12 cellular contexts compared by ENCODE assay signal in genomic region chr10:93152136-93152535, GRCh38.
DNase-seq lines count a peak whose midpoint lies in the region; ATAC-seq and TF ChIP-seq lines count a peak whose summit lies in the region.
"Had no signal": no experiment of that assay in that cellular context is flagged by ENCODE, and none has a peak within 500 bp of the region (broad histone marks: within the 10 kb centered on the region; RNA-seq: fewer than 3 reads in every experiment).

No MANE protein-coding gene starts in this region.

- H3K9me3 ChIP-seq in SJSA1 (replicated peaks) (0 out of 2 replicates have a peak, but pooled peaks cover 8% of the 10 kb centered on the region), right cardiac atrium (ENCODE audit: control insufficient read depth, low read length) (no peaks in the 10 kb centered on the region), upper lobe of right lung (no peaks in the 10 kb centered on the region)

- no peak for ATAC-seq in right cardiac atrium
- ATAC-seq in upper lobe of right lung, result no peak
- ATAC-seq: effector memory CD8-positive, alpha-beta T cell had no signal

- no peaks in the 10 kb centered on the region for H3K27me3 ChIP-seq in SJSA1 (replicated peaks)
- no peaks in the 10 kb centered on the region for H3K27me3 ChIP-seq in right cardiac atrium (ENCODE audit: control insufficient read depth, insufficient read depth)
- H3K27me3 ChIP-seq in upper lobe of right lung, result peaks cover 9% of the 10 kb centered on the region

- peak overlapping the region; percentile 65 for H3K27ac ChIP-seq in SJSA1
- H3K27ac ChIP-seq in right cardiac atrium (ENCODE audit: low read length), result no peak overlapping the region
- H3K27ac ChIP-seq in upper lobe of right lung, result no peak overlapping the region

- DNase-seq in GM04504 (ENCODE audit: low read depth) (peak; percentile 70), SJSA1 (ENCODE audit: low read depth in 1 of 2, low spot score in 2 of 2) (peak; percentile 70 to 85), fibroblast of mammary gland (ENCODE audit: low read depth) (peak; percentile 73), retinal pigment epithelial cell (ENCODE audit: low read depth) (peak; percentile 77), DMS 273 (lab: John Stamatoyannopoulos, UW; ENCODE audit: unreplicated experiment) (no peak), DMS114 treated with DMSO at 0.1 percent for 48 hours (lab: John Stamatoyannopoulos, UW; ENCODE audit: unreplicated experiment) (no peak), right cardiac atrium (no peak), upper lobe of right lung (no peak)
- DNase-seq: activated CD8-positive, alpha-beta memory T cell treated with anti-CD3 and anti-CD28 coated beads, Interleukin-2, amount 50 U/mL, for 4 hours; Caco-2; effector memory CD8-positive, alpha-beta T cell; substantia nigra had no signal

- intact Hi-C loops in right cardiac atrium (cut with DNase I) (no loop called here), upper lobe of right lung (cut with DNase I) (no loop called here)

- H3K4me1 ChIP-seq in SJSA1 (replicated peaks) (peaks cover 19% of the 10 kb centered on the region), right cardiac atrium (ENCODE audit: control insufficient read depth, insufficient read depth, low read length) (no peaks in the 10 kb centered on the region), upper lobe of right lung (no peaks in the 10 kb centered on the region)
- H3K4me1 ChIP-seq: Caco-2 had no signal

- H3K36me3 ChIP-seq in SJSA1, result no peaks in the 10 kb centered on the region
- no peaks in the 10 kb centered on the region for H3K36me3 ChIP-seq in upper lobe of right lung

- H3K4me3 ChIP-seq in SJSA1 (no peak overlapping the region), fibroblast of mammary gland (ENCODE audit: control insufficient read depth, low read depth, low read length) (no peak overlapping the region), retinal pigment epithelial cell (ENCODE audit: low read length) (no peak overlapping the region), right cardiac atrium (ENCODE audit: low read length) (no peak overlapping the region), upper lobe of right lung (no peak overlapping the region)

- TF ChIP-seq CTCF in fibroblast of mammary gland (conservative IDR thresholded peaks at IDR 0.05; ENCODE audit: control insufficient read depth, insufficient read depth, low read depth, low read length) (no peak), retinal pigment epithelial cell (conservative IDR thresholded peaks at IDR 0.05; ENCODE audit: low read depth, low read length) (no peak), upper lobe of right lung (IDR thresholded peaks at IDR 0.05) (no peak)

Comparison
In these comparisons a context has a peak if more than half of its experiments do, and no peak if none do; other contexts are left out.
1. DNase-seq: peak in GM04504 (single experiment), SJSA1 (2 of 2), fibroblast of mammary gland (single experiment) and retinal pigment epithelial cell (single experiment); none in DMS 273 (single experiment), DMS114 treated with DMSO at 0.1 percent for 48 hours (single experiment), right cardiac atrium (0 of 3) and upper lobe of right lung (single experiment).